In genomic region chr20:62922451-62922921, GRCh38 we compare ENCODE assay signal across 8 cellular contexts. TPM values are rescaled to one million over a fixed set of nuclear protein-coding genes. Genes with fewer than 3 reads are reported as not detected.
DNase-seq lines count a peak whose midpoint lies in the region; FAIRE-seq and TF ChIP-seq lines count a peak whose summit lies in the region.

No MANE protein-coding gene starts in this region.

- no peak overlapping the region for H3K4ac ChIP-seq in H1 (replicated peaks; ENCODE audit: insufficient read length, low read depth, low read length)

- peaks cover 46 to 54% of the 10 kb centered on the region in 2 experiments for H4K20me1 ChIP-seq in H1 (replicated peaks in 1 of 2; ENCODE audit: control insufficient read depth in 1 of 2, insufficient read depth in 2 of 2, low read length in 2 of 2)

- no peak overlapping the region for H3K23ac ChIP-seq in H1 (ENCODE audit: insufficient read length)

- no peak overlapping the region for H2BK12ac ChIP-seq in H1 (ENCODE audit: low read depth, low read length)

- H3K18ac ChIP-seq in H1 (ENCODE audit: extremely low read depth, low read length): no peak overlapping the region

- no peak overlapping the region for H2AK5ac ChIP-seq in H1 (ENCODE audit: low read depth, low read length)

- FAIRE-seq in H1 (lab: Jason Lieb, UNC): no peak

- POLR2A ChIA-PET in H1 (lab: Charles Lee; ENCODE audit: partially characterized antibody) (interaction anchor here (7.2 to 20.3 kb wide), 2 partner anchors 10 to 20 kb away, joined by 156 to 363 read pairs; partner anchors contain the start of gene GID8), HEK293T (lab: Yijun Ruan, JAX) (interaction anchor here (6.5 kb wide), 1 partner anchor 14 kb away, joined by 50 read pairs; the partner anchor contains the start of gene GID8)

- WGBS in H1 (ENCODE audit: extremely low coverage in 1 of 2, insufficient coverage in 1 of 2, insufficient read length in 1 of 2, insufficient replicate concordance in 2 of 2, low coverage in 1 of 2, low lambda C conversion rate in 2 of 2, missing lambda C conversion rate in 1 of 2), 2 experiments: 84% methylated on average over 12 of the region's 14 CpGs; no CpG with 5 or more reads in 1 of the 2 experiments

- H3K9ac ChIP-seq in H1 (replicated peaks in 1 of 4; ENCODE audit: extremely low read depth in 1 of 4, low read depth in 3 of 4, low read length in 3 of 4) (no peak overlapping the region), skeletal muscle tissue (ENCODE audit: low read depth in 1 of 3, low read length in 3 of 3) (no peak overlapping the region)

- H3K79me2 ChIP-seq in H1 (ENCODE audit: control insufficient read depth in 1 of 2, insufficient read depth in 2 of 2, low read length in 2 of 2): peaks cover 73 to 96% of the 10 kb centered on the region in 2 experiments

- CTCF ChIA-PET in H1 (lab: Charles Lee; ENCODE audit: partially characterized antibody) (interaction anchor here (1.0 to 2.6 kb wide), 3 partner anchors 13 to 23 kb away, joined by 3 to 27 read pairs (median 4); no protein-coding TSS in a partner anchor), HEK293T (lab: Yijun Ruan, JAX) (no interaction called here)

- peaks cover 18% of the 10 kb centered on the region for H3K23me2 ChIP-seq in H1 (ENCODE audit: low read depth, low read length)

- H3K27me3 ChIP-seq in H1 (replicated peaks in 1 of 4; ENCODE audit: control insufficient read depth in 3 of 4, extremely low read depth in 1 of 4, insufficient read depth in 3 of 4, low read length in 3 of 4) (no peaks in the 10 kb centered on the region), skeletal muscle tissue (ENCODE audit: control insufficient read depth in 3 of 3, insufficient read depth in 3 of 3, low read length in 3 of 3) (no peaks in the 10 kb centered on the region), BE2C (no peaks in the 10 kb centered on the region)

- no peak overlapping the region for H4K91ac ChIP-seq in H1 (replicated peaks; ENCODE audit: insufficient read length, low read length)

- H2BK15ac ChIP-seq in H1 (ENCODE audit: low read length): no peak overlapping the region

- TF ChIP-seq CTCF in GM12865 (IDR thresholded peaks at IDR 0.05; ENCODE audit: insufficient read depth, low read depth, low read length, missing control alignments) (no peak), H1 (IDR thresholded peaks at IDR 0.05; ENCODE audit: control extremely low read depth in 1 of 3, insufficient read depth in 1 of 3, low read depth in 1 of 3, low read length in 3 of 3) (no peak), BE2C (IDR thresholded peaks at IDR 0.05; ENCODE audit: low read depth, low read length) (no peak)

- H3K56ac ChIP-seq in H1 (replicated peaks; ENCODE audit: insufficient read length, low read depth, low read length): no peak overlapping the region

- no peak overlapping the region for H2AFZ ChIP-seq in H1 (ENCODE audit: low read length)

- H3K14ac ChIP-seq in H1 (ENCODE audit: insufficient read length): no peak overlapping the region

- H3K4me2 ChIP-seq in H1 (ENCODE audit: insufficient read depth in 1 of 2, low read depth in 2 of 2, low read length in 2 of 2): peak overlapping the region; percentile 7 to 38; a peak in 2 of 4 replicates

- H2BK5ac ChIP-seq in H1 (ENCODE audit: low read depth, low read length): no peak overlapping the region

- H3K79me1 ChIP-seq in H1 (ENCODE audit: low read depth, low read length): peaks cover 3% of the 10 kb centered on the region; the same call in 1 of the 2 replicates

- H3K4me1 ChIP-seq in H1 (replicated peaks in 1 of 4; ENCODE audit: control insufficient read depth in 3 of 4, insufficient read depth in 4 of 4, low read length in 3 of 4) (peaks cover 15 to 44% (median 38%) of the 10 kb centered on the region in 4 experiments), skeletal muscle tissue (ENCODE audit: control insufficient read depth in 3 of 3, insufficient read depth in 3 of 3, low read length in 3 of 3) (peaks cover 73 to 78% (median 76%) of the 10 kb centered on the region in 3 donors), BE2C (peaks cover 16% of the 10 kb centered on the region)

- H4K8ac ChIP-seq in H1 (ENCODE audit: extremely low read depth, insufficient read depth, low read length): no peak overlapping the region; the same call in 1 of the 2 replicates

- no peak overlapping the region for H2BK120ac ChIP-seq in H1 (replicated peaks; ENCODE audit: low read depth, low read length)

- TF ChIP-seq EP300 in H1 (IDR thresholded peaks at IDR 0.05; ENCODE audit: borderline replicate concordance in 1 of 2, low read depth in 2 of 2, low read length in 2 of 2): no peak

- TF ChIP-seq POLR2A in H1 (IDR thresholded peaks at IDR 0.05; ENCODE audit: control extremely low read depth in 1 of 2, low read depth in 2 of 2, low read length in 2 of 2): no peak

- no peak overlapping the region for H2BK20ac ChIP-seq in H1 (ENCODE audit: low read length)

- no peak for TF ChIP-seq RAD21 in H1 (IDR thresholded peaks at IDR 0.05 in 1 of 2, conservative IDR thresholded peaks at IDR 0.05 in 1 of 2; ENCODE audit: low read depth in 2 of 2, low read length in 2 of 2)

- H3K36me3 ChIP-seq in H1 (ENCODE audit: control insufficient read depth in 2 of 4, insufficient read depth in 4 of 4, low read length in 3 of 4): no peaks in the 10 kb centered on the region
- H3K36me3 ChIP-seq in skeletal muscle tissue (ENCODE audit: control insufficient read depth in 3 of 3, insufficient read depth in 3 of 3, low read length in 3 of 3): no peaks in the 10 kb centered on the region
- H3K36me3 ChIP-seq in BE2C: no peaks in the 10 kb centered on the region

- DNase-seq in GM12865 (ENCODE audit: low read depth) (peak; percentile 64), H1 (ENCODE audit: low read depth in 1 of 2, low spot score in 2 of 2) (no peak), HEK293T (ENCODE audit: extremely low spot score) (no peak), DMS53 treated with DMSO at 0.1 percent for 48 hours (lab: John Stamatoyannopoulos, UW; ENCODE audit: unreplicated experiment) (no peak), NCI-H2107 treated with DMSO at 0.1 percent for 48 hours (lab: John Stamatoyannopoulos, UW; ENCODE audit: unreplicated experiment) (no peak), BE2C (no peak)
- DNase-seq in activated CD4-positive, alpha-beta T cell treated with anti-CD3 and anti-CD28 coated beads for 48 hours: peak; percentile 63

- H4K5ac ChIP-seq in H1 (ENCODE audit: insufficient read length, low read depth, low read length): no peak overlapping the region

- H3K4me3 ChIP-seq in GM12865 (ENCODE audit: low read depth, low read length) (peak overlapping the region; percentile 8), H1 (ENCODE audit: extremely low read depth in 1 of 4, insufficient read depth in 2 of 4, low read depth in 3 of 4, low read length in 4 of 4) (no peak overlapping the region), skeletal muscle tissue (ENCODE audit: low read length in 3 of 3) (peak overlapping the region in 2 of 3 donors; percentile 1 to 22), BE2C (ENCODE audit: low read depth, low read length) (no peak overlapping the region)

- H3K27ac ChIP-seq in H1 (ENCODE audit: low read depth, low read length) (no peak overlapping the region), skeletal muscle tissue (ENCODE audit: low read depth, low read length) (peak overlapping the region; percentile 5)

- H3K9me3 ChIP-seq in H1 (ENCODE audit: insufficient read depth in 2 of 2, low read depth in 1 of 2, low read length in 1 of 2) (no peaks in the 10 kb centered on the region), skeletal muscle tissue (ENCODE audit: control insufficient read depth in 3 of 3, low read length in 3 of 3) (no peaks in the 10 kb centered on the region), BE2C (no peaks in the 10 kb centered on the region)

TF ChIP-seq in H1, 55 proteins besides CTCF, POLR2A, EP300 and RAD21 (continues in another document):
- no peak for TF ChIP-seq GTF2F1 (IDR thresholded peaks at IDR 0.05; ENCODE audit: borderline replicate concordance, low read depth, low read length)

TF ChIP-seq in HEK293T, 16 proteins besides CTCF, POLR2A, EP300 and RAD21 (continues in another document):
- TF ChIP-seq NFRKB (IDR thresholded peaks at IDR 0.05) (no peak), FOXK2 (IDR thresholded peaks at IDR 0.05) (no peak)

RNA-seq across cellular contexts. Expression of gene DIDO1, which starts 3.8 kb away (rescaled TPM):
- 82.8 and 83.2 TPM in 2 replicates for total RNA-seq in H1 (2021; fragmentation: NEBNext Ultra II Directional; extraction: Animal tissue kit (Norgen Biotek cat#: 25700))
- 53.6 and 58.8 TPM in 2 replicates for polyA plus RNA-seq in H1 (2011; rRNA removed)
- polyA plus RNA-seq in H1 (2011; cell fraction: cytosol; rRNA removed): 66.3 TPM
- polyA plus RNA-seq in H1 (2011; cell fraction: nucleus; rRNA removed): 116 TPM
- polyA plus RNA-seq in H1 (2012, experiment 1 of 2): 47.3 to 53.1 TPM (median 49.3 TPM) in 4 replicates
- polyA plus RNA-seq in H1 (2012, experiment 2 of 2): 13.9 TPM
- polyA plus RNA-seq in H1 (2013, experiment 1 of 2): 63.3 TPM
- polyA plus RNA-seq in H1 (2013, experiment 2 of 2): 61.2 TPM
- 46.3 and 51.4 TPM in 2 replicates for polyA minus RNA-seq in H1 (2011; rRNA and poly(A)+ RNA removed)
- 31.8 TPM for polyA minus RNA-seq in H1 (2011; cell fraction: cytosol; rRNA and poly(A)+ RNA removed)
- 65.1 TPM for polyA minus RNA-seq in H1 (2011; cell fraction: nucleus; rRNA and poly(A)+ RNA removed)
- 35.0 TPM for total RNA-seq in skeletal muscle tissue
- polyA plus RNA-seq in BE2C (2012; ENCODE audit: insufficient read depth, insufficient read length, low read depth): 78.2 TPM

RNA-seq across cellular contexts. Expression of gene GID8, which starts 15.5 kb away (rescaled TPM):
- 72.9 and 73.1 TPM in 2 replicates for total RNA-seq in H1 (2021; fragmentation: NEBNext Ultra II Directional; extraction: Animal tissue kit (Norgen Biotek cat#: 25700))
- polyA plus RNA-seq in H1 (2011; rRNA removed): 39.7 and 40.7 TPM in 2 replicates
- polyA plus RNA-seq in H1 (2011; cell fraction: cytosol; rRNA removed): 44.1 TPM
- 33.3 TPM for polyA plus RNA-seq in H1 (2011; cell fraction: nucleus; rRNA removed)
- 43.9 to 48.5 TPM (median 46.8 TPM) in 4 replicates for polyA plus RNA-seq in H1 (2012, experiment 1 of 2)
- polyA plus RNA-seq in H1 (2012, experiment 2 of 2): 28.5 TPM
- polyA plus RNA-seq in H1 (2013, experiment 1 of 2): 46.0 TPM
- polyA plus RNA-seq in H1 (2013, experiment 2 of 2): 45.2 TPM
- 51.3 and 52.9 TPM in 2 replicates for polyA minus RNA-seq in H1 (2011; rRNA and poly(A)+ RNA removed)
- 29.9 TPM for polyA minus RNA-seq in H1 (2011; cell fraction: cytosol; rRNA and poly(A)+ RNA removed)
- polyA minus RNA-seq in H1 (2011; cell fraction: nucleus; rRNA and poly(A)+ RNA removed): 23.9 TPM
- total RNA-seq in skeletal muscle tissue: 28.7 TPM
- polyA plus RNA-seq in BE2C (2012; ENCODE audit: insufficient read depth, insufficient read length, low read depth): 85.9 TPM

RNA-seq across cellular contexts. Expression of gene SLC17A9, which starts 30.0 kb away (rescaled TPM):
- total RNA-seq in H1 (2021; fragmentation: NEBNext Ultra II Directional; extraction: Animal tissue kit (Norgen Biotek cat#: 25700)): 31.1 and 35.2 TPM in 2 replicates
- 23.5 and 39.6 TPM in 2 replicates for polyA plus RNA-seq in H1 (2011; rRNA removed)
- polyA plus RNA-seq in H1 (2011; cell fraction: cytosol; rRNA removed): 26.0 TPM
- polyA plus RNA-seq in H1 (2011; cell fraction: nucleus; rRNA removed): 178 TPM
- polyA plus RNA-seq in H1 (2012, experiment 1 of 2): 15.9 to 29.2 TPM (median 25.3 TPM) in 4 replicates
- 17.4 TPM for polyA plus RNA-seq in H1 (2012, experiment 2 of 2)
- 44.3 TPM for polyA plus RNA-seq in H1 (2013, experiment 1 of 2)
- 44.7 TPM for polyA plus RNA-seq in H1 (2013, experiment 2 of 2)
- polyA minus RNA-seq in H1 (2011; rRNA and poly(A)+ RNA removed): 6.0 and 6.5 TPM in 2 replicates
- polyA minus RNA-seq in H1 (2011; cell fraction: cytosol; rRNA and poly(A)+ RNA removed): 10.4 TPM
- polyA minus RNA-seq in H1 (2011; cell fraction: nucleus; rRNA and poly(A)+ RNA removed): 14.7 TPM
- not detected for total RNA-seq in skeletal muscle tissue
- polyA plus RNA-seq in BE2C (2012; ENCODE audit: insufficient read depth, insufficient read length, low read depth): 10.3 TPM

Comparison
In these comparisons a context has a peak if more than half of its experiments do, and no peak if none do; other contexts are left out.
1. DNase-seq: peak in GM12865 (single experiment) and activated CD4-positive, alpha-beta T cell treated with anti-CD3 and anti-CD28 coated beads for 48 hours (single experiment); none in H1 (0 of 2), HEK293T (single experiment), DMS53 treated with DMSO at 0.1 percent for 48 hours (single experiment), NCI-H2107 treated with DMSO at 0.1 percent for 48 hours (single experiment) and BE2C (single experiment).
2. H3K4me3 ChIP-seq: peak in GM12865 (single experiment) and skeletal muscle tissue (2 of 3); none in H1 (0 of 4) and BE2C (single experiment).
3. RNA of gene SLC17A9, which starts 30.0 kb away (total RNA-seq): 31.1 to 35.2 TPM in H1; not detected in skeletal muscle tissue (single experiment); every median in the first group is over 10 times any median in the second.